8 cellular contexts compared by ENCODE assay signal in genomic region chr17:979539-980405, GRCh38. TPM values are rescaled to one million over a fixed set of nuclear protein-coding genes. Genes with fewer than 3 reads are reported as not detected.
DNase-seq lines count a peak whose midpoint lies in the region; ATAC-seq, FAIRE-seq and TF ChIP-seq lines count a peak whose summit lies in the region.

Gene NXN (minus strand): TSS chr17:979776.

- DNase-seq in SKM-1 treated with dmso at 0.1 percent for 144 hours (lab: John Stamatoyannopoulos, UW; ENCODE audit: unreplicated experiment): peak; percentile 29
- no peak for DNase-seq in SKM-1 (lab: John Stamatoyannopoulos, UW; ENCODE audit: unreplicated experiment)
- peak; percentile 57 to 74 for DNase-seq in NOMO-1 (lab: John Stamatoyannopoulos, UW; ENCODE audit: unreplicated experiment in 2 of 2)
- DNase-seq in activated CD8-positive, alpha-beta memory T cell treated with anti-CD3 and anti-CD28 coated beads, Interleukin-2, amount 50 U/mL, for 4 hours: peak; percentile 91
- peak; percentile 80 for DNase-seq in endothelial cell of umbilical vein (ENCODE audit: low read depth, low spot score)
- peak; percentile 86 to 89 for DNase-seq in stimulated activated CD8-positive, alpha-beta memory T cell treated with anti-CD3 and anti-CD28 coated beads, Interleukin-2, amount 100 ng/mL, for 1 hour (ENCODE audit: low read depth in 2 of 2)

- no peak within 1 kb of the TSS for H3K27ac ChIP-seq in endothelial cell of umbilical vein (ENCODE audit: insufficient read depth, low read depth, low read length)

- BruUV-seq in endothelial cell of umbilical vein (replicated peaks; lab: Mats Ljungman, UMichigan): no TSS peak

- intact Hi-C loops in endothelial cell of umbilical vein (cut with micrococcal nuclease): loop anchor here (1.0 to 5.0 kb wide), 5 partner anchors 47 to 569 kb away; a partner anchor contains a TSS

- H3K9ac ChIP-seq in endothelial cell of umbilical vein (replicated peaks; ENCODE audit: extremely low read depth, insufficient read depth, low read length): peak within 1 kb of the TSS; percentile 66

- no peaks in the 10 kb centered on the region for H3K36me3 ChIP-seq in endothelial cell of umbilical vein (ENCODE audit: control insufficient read depth in 2 of 2, extremely low read depth in 1 of 2, insufficient read depth in 2 of 2, low read length in 2 of 2)

- POLR2A ChIA-PET in endothelial cell of umbilical vein (lab: Charles Lee): interaction anchor here (0.7 to 0.9 kb wide), 3 partner anchors 100 to 182 kb away, joined by 3 read pairs; no protein-coding TSS in a partner anchor

- H3K4me3 ChIP-seq in endothelial cell of umbilical vein (replicated peaks in 1 of 3; ENCODE audit: insufficient read depth in 1 of 3, low read depth in 1 of 3, low read length in 3 of 3) (peak within 1 kb of the TSS; percentile 84 to 93 (median 91)), mononuclear cell (ENCODE audit: low read length) (peak within 1 kb of the TSS; percentile 43)

- H3K9me3 ChIP-seq in endothelial cell of umbilical vein (replicated peaks; ENCODE audit: control insufficient read depth, insufficient read depth, low read length) (no peaks in the 10 kb centered on the region), mononuclear cell (ENCODE audit: low read depth, low read length) (no peaks in the 10 kb centered on the region)

- TF ChIP-seq POLR2A in endothelial cell of umbilical vein (IDR thresholded peaks at IDR 0.05; ENCODE audit: low read depth, low read length): peak; percentile 82

- H3K9me1 ChIP-seq in endothelial cell of umbilical vein (replicated peaks; ENCODE audit: control insufficient read depth, extremely low read depth, insufficient read depth, low read length): no peaks in the 10 kb centered on the region

- CTCF ChIA-PET in endothelial cell of umbilical vein (lab: Charles Lee): interaction anchor here (0.6 to 7.8 kb wide), 35 partner anchors 11 to 835 kb away, joined by 3 to 341 read pairs (median 4); partner anchors contain the start of genes GEMIN4, GLOD4 and TIMM22

- H3K4me1 ChIP-seq in endothelial cell of umbilical vein (ENCODE audit: control insufficient read depth, extremely low read depth, insufficient read depth, low read length) (peaks cover 21% of the 10 kb centered on the region), mononuclear cell (ENCODE audit: insufficient read depth, low read length) (peaks cover 20% of the 10 kb centered on the region)

- peak; percentile 58 for ATAC-seq in HG03135 (IDR thresholded peaks at IDR 0.05; ENCODE audit: unreplicated experiment)

- peaks cover 17% of the 10 kb centered on the region for H3K79me2 ChIP-seq in endothelial cell of umbilical vein (ENCODE audit: control insufficient read depth, insufficient read depth, low read length)

- no peaks in the 10 kb centered on the region for H4K20me1 ChIP-seq in endothelial cell of umbilical vein (replicated peaks; ENCODE audit: control insufficient read depth, extremely low read depth, insufficient read depth, low read length)

- H3K4me2 ChIP-seq in endothelial cell of umbilical vein (ENCODE audit: insufficient read depth, low read length): peak within 1 kb of the TSS; percentile 99

- peak within 1 kb of the TSS; percentile 93 for H2AFZ ChIP-seq in endothelial cell of umbilical vein (ENCODE audit: low read depth, low read length)

- TF ChIP-seq CTCF in endothelial cell of umbilical vein (IDR thresholded peaks at IDR 0.05; ENCODE audit: extremely low read depth in 1 of 2, insufficient read depth in 1 of 2, low read depth in 1 of 2, low read length in 2 of 2): peak in 1 of 2 donors; percentile 45

- peak; percentile 56 for FAIRE-seq in endothelial cell of umbilical vein (lab: Jason Lieb, UNC)

- dilution Hi-C loops in endothelial cell of umbilical vein (cut with MboI; ENCODE audit: extremely low pct_ligation_motif_present, low sequenced_read_pairs): loop anchor here (25.0 kb wide), 1 partner anchor 192 kb away; the partner anchor contains the start of genes GLOD4 and MRM3

- H3K27me3 ChIP-seq in endothelial cell of umbilical vein (ENCODE audit: control insufficient read depth in 2 of 2, insufficient read depth in 2 of 2, low read length in 2 of 2) (no peaks in the 10 kb centered on the region), mononuclear cell (ENCODE audit: insufficient read depth, low read length) (peaks cover 38% of the 10 kb centered on the region)

TF ChIP-seq in endothelial cell of umbilical vein, 7 proteins besides CTCF, POLR2A, EP300 and RAD21:
- TF ChIP-seq EZH2 (IDR thresholded peaks at IDR 0.05; ENCODE audit: borderline replicate concordance, low read depth, low read length, severe bottlenecking) (no peak), POLR2AphosphoS5 (IDR thresholded peaks at IDR 0.05; ENCODE audit: insufficient read depth, low read depth, low read length) (peak; percentile 71)

RNA-seq across cellular contexts. Expression of gene NXN, which starts in this region (rescaled TPM):
- total RNA-seq in endothelial cell of umbilical vein (58.9 and 77.3 TPM in 2 replicates), mononuclear cell (0.52 TPM)
- polyA plus RNA-seq in endothelial cell of umbilical vein: 69.5 and 79.0 TPM in 2 replicates
- 30.9 and 37.0 TPM in 2 replicates for polyA plus RNA-seq in endothelial cell of umbilical vein (2011; cell fraction: cytosol; rRNA removed)
- 23.1 and 36.3 TPM in 2 replicates for polyA plus RNA-seq in endothelial cell of umbilical vein (2011; cell fraction: nucleus; rRNA removed)
- 19.7 and 40.2 TPM in 2 replicates for polyA plus RNA-seq in endothelial cell of umbilical vein (2012)
- 58.4 and 79.1 TPM in 2 replicates for polyA minus RNA-seq in endothelial cell of umbilical vein
- polyA minus RNA-seq in endothelial cell of umbilical vein (2011; cell fraction: cytosol; rRNA and poly(A)+ RNA removed): 5.2 TPM
- polyA minus RNA-seq in endothelial cell of umbilical vein (2011; cell fraction: nucleus; rRNA and poly(A)+ RNA removed): 27.9 and 31.7 TPM in 2 replicates

Comparison
In these comparisons a context has a peak if more than half of its experiments do, and no peak if none do; other contexts are left out.
1. RNA of gene NXN (total RNA-seq): 58.9 to 77.3 TPM in endothelial cell of umbilical vein; 0.52 TPM in mononuclear cell (single experiment); every median in the first group is over 10 times any median in the second.